In the genomic region with DNA sequence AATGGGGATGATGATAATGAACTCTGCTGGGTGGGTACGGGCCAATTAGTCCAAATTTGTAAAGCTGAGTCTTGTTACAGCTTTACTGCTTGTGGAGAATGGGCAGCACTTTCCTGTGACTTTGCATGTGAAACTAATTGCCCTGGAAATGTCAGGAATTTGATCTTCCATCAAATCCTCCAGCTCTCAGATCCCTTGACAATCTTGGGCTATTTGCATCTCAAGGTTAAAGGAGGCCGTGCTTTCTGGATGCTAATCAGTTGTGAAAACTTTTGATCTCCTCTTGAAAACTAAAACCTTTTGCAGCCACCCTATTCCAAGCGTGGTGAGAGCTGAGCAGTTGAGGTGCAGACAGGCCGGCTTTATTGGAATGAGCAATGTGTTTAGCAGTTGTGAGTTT, we compare ENCODE assay signal across 27 cellular contexts.
DNase-seq lines count a peak whose midpoint lies in the region; ATAC-seq, FAIRE-seq and TF ChIP-seq lines count a peak whose summit lies in the region.
"Had no signal": no experiment of that assay in that cellular context is flagged by ENCODE, and none has a peak within 500 bp of the region (broad histone marks: within the 10 kb centered on the region; RNA-seq: fewer than 3 reads in every experiment).

No MANE protein-coding gene starts in this region.

- TF ChIP-seq EP300 in H1 (IDR thresholded peaks at IDR 0.05; ENCODE audit: borderline replicate concordance in 1 of 2, low read depth in 2 of 2, low read length in 2 of 2) = no peak

- no peaks in the 10 kb centered on the region for H3K27me3 ChIP-seq in HUES6 (ENCODE audit: control insufficient read depth, insufficient read depth, low read length)
- H3K27me3 ChIP-seq in H1 (replicated peaks in 1 of 4; ENCODE audit: control insufficient read depth in 3 of 4, extremely low read depth in 1 of 4, insufficient read depth in 3 of 4, low read length in 3 of 4) = no peaks in the 10 kb centered on the region
- H3K27me3 ChIP-seq in mesendoderm (ENCODE audit: insufficient read depth, low read length, poor library complexity) = no peaks in the 10 kb centered on the region
- H3K27me3 ChIP-seq: BLaER1 treated with 17β-estradiol and CSF1 and Interleukin-3, amounts not matched to agents 10 nM and 100 nM; body of pancreas; esophagus squamous epithelium; heart left ventricle; transverse colon had no signal

- H4K20me1 ChIP-seq in H1 (replicated peaks in 1 of 2; ENCODE audit: control insufficient read depth in 1 of 2, insufficient read depth in 2 of 2, low read length in 2 of 2) = no peaks in the 10 kb centered on the region
- H4K20me1 ChIP-seq: BLaER1 treated with 17β-estradiol and CSF1 and Interleukin-3, amounts not matched to agents 10 nM and 100 nM had no signal

- H3K27ac ChIP-seq in HUES6 (ENCODE audit: low read depth, low read length) = peak overlapping the region; percentile 27; the same call in 1 of the 2 replicates
- no peak overlapping the region for H3K27ac ChIP-seq in H1 (ENCODE audit: low read depth, low read length)
- H3K27ac ChIP-seq in mesendoderm (ENCODE audit: low read depth, low read length) = peak overlapping the region; percentile 65
- H3K27ac ChIP-seq: BLaER1 treated with 17β-estradiol and CSF1 and Interleukin-3, amounts not matched to agents 10 nM and 100 nM; body of pancreas; esophagus squamous epithelium; heart left ventricle; prostate gland had no signal

- no peak overlapping the region for H4K5ac ChIP-seq in H1 (ENCODE audit: insufficient read length, low read depth, low read length)
- H4K5ac ChIP-seq in mesendoderm (ENCODE audit: low read length) = no peak overlapping the region

- no peak overlapping the region; the same call in 1 of the 2 replicates for H2BK12ac ChIP-seq in H1 (ENCODE audit: low read depth, low read length)

- no peak overlapping the region for H3K4me3 ChIP-seq in HUES6 (ENCODE audit: low read depth, low read length)
- H3K4me3 ChIP-seq in H1 (ENCODE audit: extremely low read depth in 1 of 4, insufficient read depth in 2 of 4, low read depth in 3 of 4, low read length in 4 of 4) = no peak overlapping the region
- H3K4me3 ChIP-seq in mesendoderm (ENCODE audit: low read length) = no peak overlapping the region
- H3K4me3 ChIP-seq: BLaER1 treated with 17β-estradiol and CSF1 and Interleukin-3, amounts not matched to agents 10 nM and 100 nM; body of pancreas; esophagus squamous epithelium; heart left ventricle; prostate gland; transverse colon had no signal

- H2AK5ac ChIP-seq in H1 (ENCODE audit: low read depth, low read length) (no peak overlapping the region), mesendoderm (ENCODE audit: low read length) (no peak overlapping the region)

- H2BK120ac ChIP-seq in H1 (replicated peaks; ENCODE audit: low read depth, low read length) (no peak overlapping the region), mesendoderm (ENCODE audit: low read depth, low read length) (no peak overlapping the region)

- peak overlapping the region in 1 of 2 experiments; percentile 41; a peak in 2 of 4 replicates for H3K4me2 ChIP-seq in H1 (ENCODE audit: insufficient read depth in 1 of 2, low read depth in 2 of 2, low read length in 2 of 2)
- no peak overlapping the region for H3K4me2 ChIP-seq in mesendoderm (ENCODE audit: low read length)
- H3K4me2 ChIP-seq: BLaER1 treated with 17β-estradiol and CSF1 and Interleukin-3, amounts not matched to agents 10 nM and 100 nM had no signal

- no peak overlapping the region for H3K9ac ChIP-seq in HUES6 (ENCODE audit: low read length)
- H3K9ac ChIP-seq in H1 (replicated peaks in 1 of 4; ENCODE audit: extremely low read depth in 1 of 4, low read depth in 3 of 4, low read length in 3 of 4) = no peak overlapping the region
- H3K9ac ChIP-seq in mesendoderm (ENCODE audit: low read length) = no peak overlapping the region
- H3K9ac ChIP-seq: BLaER1 treated with 17β-estradiol and CSF1 and Interleukin-3, amounts not matched to agents 10 nM and 100 nM had no signal

- no peak overlapping the region for H2BK15ac ChIP-seq in H1 (ENCODE audit: low read length)
- no peak overlapping the region for H2BK15ac ChIP-seq in mesendoderm (replicated peaks; ENCODE audit: low read depth)

- no peak for TF ChIP-seq RAD21 in H1 (IDR thresholded peaks at IDR 0.05 in 1 of 2, conservative IDR thresholded peaks at IDR 0.05 in 1 of 2; ENCODE audit: low read depth in 2 of 2, low read length in 2 of 2)

- H4K8ac ChIP-seq in H1 (ENCODE audit: extremely low read depth, insufficient read depth, low read length) = no peak overlapping the region
- no peak overlapping the region for H4K8ac ChIP-seq in mesendoderm (ENCODE audit: low read depth, low read length)

- H2BK5ac ChIP-seq in H1 (ENCODE audit: low read depth, low read length) (no peak overlapping the region), mesendoderm (ENCODE audit: low read length) (no peak overlapping the region)

- FAIRE-seq in H1 (lab: Jason Lieb, UNC) = peak; percentile 39

- no peak overlapping the region for H2AFZ ChIP-seq in H1 (ENCODE audit: low read length)

- H3K79me2 ChIP-seq in H1 (ENCODE audit: control insufficient read depth in 1 of 2, insufficient read depth in 2 of 2, low read length in 2 of 2) = no peaks in the 10 kb centered on the region
- no peaks in the 10 kb centered on the region for H3K79me2 ChIP-seq in mesendoderm (ENCODE audit: control insufficient read depth, insufficient read depth, low read length)

- H3K79me1 ChIP-seq in H1 (ENCODE audit: low read depth, low read length) = no peaks in the 10 kb centered on the region
- H3K79me1 ChIP-seq in mesendoderm (ENCODE audit: low read length) = no peaks in the 10 kb centered on the region

- CTCF ChIA-PET in H1 (lab: Charles Lee; ENCODE audit: partially characterized antibody) = interaction anchor here (0.6 to 1.2 kb wide), 8 partner anchors 10 to 98 kb away, joined by 3 to 5 read pairs (median 3); no protein-coding TSS in a partner anchor

- WGBS in H1 (ENCODE audit: extremely low coverage in 1 of 2, insufficient coverage in 1 of 2, insufficient read length in 1 of 2, insufficient replicate concordance in 2 of 2, low coverage in 1 of 2, low lambda C conversion rate in 2 of 2, missing lambda C conversion rate in 1 of 2), 2 experiments = 23% methylated on average over 4 of the region's 4 CpGs; no CpG with 5 or more reads in 1 of the 2 experiments
- no CpG with 5 or more reads among the region's 4 CpGs for WGBS in mesendoderm (ENCODE audit: extremely low coverage, insufficient coverage, low lambda C conversion rate)

- H3K36me3 ChIP-seq in HUES6 (ENCODE audit: control insufficient read depth, insufficient read depth, low read length) (no peaks in the 10 kb centered on the region), H1 (ENCODE audit: control insufficient read depth in 2 of 4, insufficient read depth in 4 of 4, low read length in 3 of 4) (no peaks in the 10 kb centered on the region), mesendoderm (ENCODE audit: control insufficient read depth, insufficient read depth, low read length) (no peaks in the 10 kb centered on the region)
- H3K36me3 ChIP-seq: BLaER1 treated with 17β-estradiol and CSF1 and Interleukin-3, amounts not matched to agents 10 nM and 100 nM; esophagus squamous epithelium; heart left ventricle; prostate gland; transverse colon had no signal

- no peak for ATAC-seq in activated CD4-positive, CD25-positive, alpha-beta regulatory T cell treated with anti-CD3 and anti-CD28 coated beads, Interleukin-2, amount 50 U/mL, for 24 hours
- ATAC-seq: body of pancreas had no signal

- H3K23me2 ChIP-seq in H1 (ENCODE audit: low read depth, low read length) = no peaks in the 10 kb centered on the region

- H3K56ac ChIP-seq in H1 (replicated peaks; ENCODE audit: insufficient read length, low read depth, low read length) (no peak overlapping the region), mesendoderm (ENCODE audit: low read length) (no peak overlapping the region)

- H3K23ac ChIP-seq in H1 (ENCODE audit: insufficient read length) = no peak overlapping the region
- no peak overlapping the region for H3K23ac ChIP-seq in mesendoderm (ENCODE audit: low read length)

- no peak for TF ChIP-seq POLR2A in H1 (IDR thresholded peaks at IDR 0.05; ENCODE audit: control extremely low read depth in 1 of 2, low read depth in 2 of 2, low read length in 2 of 2)

- no peak for TF ChIP-seq CTCF in H1 (IDR thresholded peaks at IDR 0.05; ENCODE audit: control extremely low read depth in 1 of 3, insufficient read depth in 1 of 3, low read depth in 1 of 3, low read length in 3 of 3)

- POLR2A ChIA-PET in H1 (lab: Charles Lee; ENCODE audit: partially characterized antibody) = interaction anchor here (0.8 to 1.1 kb wide), 3 partner anchors 12 to 140 kb away, joined by 3 read pairs; no protein-coding TSS in a partner anchor

- H2BK20ac ChIP-seq in H1 (ENCODE audit: low read length) = no peak overlapping the region

- no peak overlapping the region for H4K91ac ChIP-seq in H1 (replicated peaks; ENCODE audit: insufficient read length, low read length)

- H3K18ac ChIP-seq in H1 (ENCODE audit: extremely low read depth, low read length) (no peak overlapping the region; the same call in 1 of the 2 replicates), mesendoderm (ENCODE audit: low read length) (peak overlapping the region; percentile 4)

- H3K4me1 ChIP-seq in HUES6 (ENCODE audit: control insufficient read depth, insufficient read depth, low read length) (peaks cover 31% of the 10 kb centered on the region), H1 (replicated peaks in 1 of 4; ENCODE audit: control insufficient read depth in 3 of 4, insufficient read depth in 4 of 4, low read length in 3 of 4) (peaks cover 5 to 16% (median 12%) of the 10 kb centered on the region in 4 experiments), mesendoderm (ENCODE audit: control insufficient read depth, low read depth, low read length) (peaks cover 20% of the 10 kb centered on the region)
- H3K4me1 ChIP-seq: BLaER1 treated with 17β-estradiol and CSF1 and Interleukin-3, amounts not matched to agents 10 nM and 100 nM had no signal

- H3K4ac ChIP-seq in H1 (replicated peaks; ENCODE audit: insufficient read length, low read depth, low read length) (no peak overlapping the region), mesendoderm (ENCODE audit: low read depth, low read length) (no peak overlapping the region)

- H3K14ac ChIP-seq in H1 (ENCODE audit: insufficient read length) = no peak overlapping the region

- DNase-seq in H1 (ENCODE audit: low read depth in 1 of 2, low spot score in 2 of 2) = peak in 1 of 2 experiments; percentile 38
- DNase-seq in mesendoderm = peak; percentile 94
- no peak for DNase-seq in NCI-H510A treated with DMSO at 0.1 percent for 48 hours (lab: John Stamatoyannopoulos, UW)
- no peak for DNase-seq in DMS53 (lab: John Stamatoyannopoulos, UW)
- DNase-seq in mucosa of gallbladder (ENCODE audit: low spot score) = no peak
- DNase-seq: activated CD4-positive, alpha-beta memory T cell treated with anti-CD3 and anti-CD28 coated beads for 36 hours; activated CD4-positive, alpha-beta T cell treated with anti-CD3 and anti-CD28 coated beads for 1 hour; activated naive CD4-positive, alpha-beta T cell treated with Interleukin-2 at 50 U/mL for 16 hours; body of pancreas; DMS79; esophagus squamous epithelium; foreskin melanocyte; heart left ventricle; HFFc6; KG1; left cardiac atrium; NCI-H1105; NCI-H1930; NCI-H2171 treated with DMSO at 0.1 percent for 48 hours; NCI-H526; stimulated activated CD4-positive, alpha-beta T cell treated with anti-CD3 and anti-CD28 coated beads, Interleukin-4, amount 100 ng/mL, for 4 hours; T-helper 2 cell; transverse colon had no signal

- H3K9me3 ChIP-seq in HUES6 (ENCODE audit: control insufficient read depth, insufficient read depth, low read depth, low read length) (no peaks in the 10 kb centered on the region), H1 (ENCODE audit: insufficient read depth in 2 of 2, low read depth in 1 of 2, low read length in 1 of 2) (no peaks in the 10 kb centered on the region)
- H3K9me3 ChIP-seq: BLaER1 treated with 17β-estradiol and CSF1 and Interleukin-3, amounts not matched to agents 10 nM and 100 nM; body of pancreas; esophagus squamous epithelium; heart left ventricle; prostate gland; transverse colon had no signal
